In genomic region chr4:158442736-158443135, GRCh38 we compare ENCODE assay signal across 22 cellular contexts.
"Had no signal": no experiment of that assay in that cellular context is flagged by ENCODE, and none has a peak within 500 bp of the region (broad histone marks: within the 10 kb centered on the region; RNA-seq: fewer than 3 reads in every experiment).

No MANE protein-coding gene starts in this region.

- H3K4me1 ChIP-seq: foreskin keratinocyte, right atrium auricular region, sigmoid colon, suprapubic skin, thyroid gland, upper lobe of left lung, uterus had no signal

- H3K27ac ChIP-seq: dorsolateral prefrontal cortex, foreskin keratinocyte, hepatocyte, neutrophil, right atrium auricular region, sigmoid colon, suprapubic skin, thyroid gland, upper lobe of left lung, uterus had no signal

- ATAC-seq: foreskin keratinocyte; left cardiac atrium; left ventricle myocardium superior; naive thymus-derived CD4-positive, alpha-beta T cell had no signal

- H3K4me1 Mint-ChIP-seq: naive thymus-derived CD4-positive, alpha-beta T cell; nephron progenitor cell had no signal

- H3K36me3 ChIP-seq: neutrophil, right atrium auricular region, sigmoid colon, suprapubic skin, thyroid gland, upper lobe of left lung, uterus had no signal

- H3K4me3 ChIP-seq: dorsolateral prefrontal cortex, hepatocyte, lung, right atrium auricular region, sigmoid colon, suprapubic skin, thyroid gland, upper lobe of left lung, uterus had no signal

- H3K4me2 ChIP-seq: hepatocyte had no signal

- DNase-seq: cortex of kidney; dorsolateral prefrontal cortex; effector CD8-positive, alpha-beta T cell; foreskin keratinocyte; head of caudate nucleus; kidney; left cardiac atrium; left ventricle myocardium superior; naive thymus-derived CD4-positive, alpha-beta T cell; nephron progenitor cell; sigmoid colon; small intestine; stimulated activated CD4-positive, alpha-beta T cell treated with anti-CD3 and anti-CD28 coated beads, Interleukin-12 subunit alpha, Interleukin-12 subunit beta, amount 100 ng/mL, for 4 hours; stimulated activated naive CD4-positive, alpha-beta T cell treated with Interleukin-2 at 50 U/mL for 16 hours; thyroid gland; upper lobe of left lung; uterus had no signal

- FAIRE-seq: kidney, small intestine had no signal

- H3K36me3 Mint-ChIP-seq: naive thymus-derived CD4-positive, alpha-beta T cell had no signal

- H3K9me3 ChIP-seq: neutrophil, right atrium auricular region, sigmoid colon, suprapubic skin, thyroid gland, upper lobe of left lung, uterus had no signal

- H3K27me3 ChIP-seq: dorsolateral prefrontal cortex, foreskin keratinocyte, hepatocyte, neutrophil, right atrium auricular region, sigmoid colon, suprapubic skin, thyroid gland, upper lobe of left lung, uterus had no signal

- H3K79me2 ChIP-seq: hepatocyte had no signal

- H3K4me3 Mint-ChIP-seq: naive thymus-derived CD4-positive, alpha-beta T cell; nephron progenitor cell had no signal

- H2AFZ ChIP-seq: hepatocyte had no signal

- H3K27ac Mint-ChIP-seq: naive thymus-derived CD4-positive, alpha-beta T cell had no signal
